In genomic region chr14:30572771-30573170, GRCh38 we compare ENCODE assay signal across 2 cellular contexts.
TF ChIP-seq lines count a peak whose summit lies in the region.

No MANE protein-coding gene starts in this region.

TF ChIP-seq in A549, 52 proteins besides CTCF, POLR2A, EP300 and RAD21:
- TF ChIP-seq CBX8 (IDR thresholded peaks at IDR 0.05) (no peak), CHD4 (IDR thresholded peaks at IDR 0.05; ENCODE audit: borderline replicate concordance) (no peak), ZSCAN20 (CRISPR knock-in tag; IDR thresholded peaks at IDR 0.05) (no peak), PBX3 (IDR thresholded peaks at IDR 0.05) (no peak), BHLHE40 (IDR thresholded peaks at IDR 0.05; ENCODE audit: low read depth, low read length) (no peak), HOXA7 (CRISPR knock-in tag; IDR thresholded peaks at IDR 0.05) (no peak), HOXB13 (CRISPR knock-in tag; IDR thresholded peaks at IDR 0.05; ENCODE audit: low read depth) (no peak), E2F6 (IDR thresholded peaks at IDR 0.05; ENCODE audit: borderline replicate concordance, low read depth) (no peak), MAZ (IDR thresholded peaks at IDR 0.05; ENCODE audit: borderline replicate concordance, low read depth, low read length) (no peak), SMC3 (IDR thresholded peaks at IDR 0.05) (no peak), ESRRA (IDR thresholded peaks at IDR 0.05; ENCODE audit: borderline replicate concordance, low read length) (no peak), HES2 (IDR thresholded peaks at IDR 0.05) (no peak), ZNF302 (CRISPR knock-in tag; IDR thresholded peaks at IDR 0.05) (no peak), NFE2L2 (conservative IDR thresholded peaks at IDR 0.05; ENCODE audit: low read length) (no peak), CHD2 (IDR thresholded peaks at IDR 0.05; ENCODE audit: low read length, partially characterized antibody) (no peak), MAX (IDR thresholded peaks at IDR 0.05) (no peak)

TF ChIP-seq in endothelial cell of umbilical vein, 7 proteins besides CTCF, POLR2A, EP300 and RAD21:
- TF ChIP-seq GATA2 (IDR thresholded peaks at IDR 0.05; ENCODE audit: insufficient read depth, insufficient read length, low read depth, low read length) (no peak), EZH2 (IDR thresholded peaks at IDR 0.05; ENCODE audit: borderline replicate concordance, low read depth, low read length, severe bottlenecking) (no peak), JUN (IDR thresholded peaks at IDR 0.05; ENCODE audit: borderline replicate concordance, insufficient read depth, insufficient read length, low read depth) (no peak), POLR2AphosphoS5 (IDR thresholded peaks at IDR 0.05; ENCODE audit: insufficient read depth, low read depth, low read length) (no peak), FOS (IDR thresholded peaks at IDR 0.05; ENCODE audit: borderline replicate concordance, insufficient read depth, low read length) (no peak), MYC (IDR thresholded peaks at IDR 0.05; ENCODE audit: low read depth, low read length) (no peak), MAX (IDR thresholded peaks at IDR 0.05; ENCODE audit: insufficient read depth, insufficient read length) (no peak)
